In the genomic region with DNA sequence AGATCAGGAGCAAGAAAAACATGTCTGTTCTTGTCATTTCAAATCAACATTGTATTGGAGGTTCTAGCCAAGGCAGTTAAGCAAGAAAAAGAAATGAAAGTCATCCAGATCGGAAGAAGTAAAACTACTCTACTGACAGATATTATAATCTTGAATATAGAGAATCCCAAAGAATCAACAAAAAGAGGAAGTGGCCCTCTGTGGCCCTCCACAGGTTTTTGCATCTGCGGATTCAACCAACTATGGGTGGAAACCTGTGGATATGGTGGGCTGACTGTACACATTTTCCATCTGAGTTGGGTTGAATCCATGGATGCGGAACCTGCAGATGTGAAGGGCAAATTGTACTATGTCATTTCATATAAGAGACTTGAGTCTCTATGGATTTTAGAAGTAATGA, we compare ENCODE assay signal across 25 cellular contexts.
"Had no signal": no experiment of that assay in that cellular context is flagged by ENCODE, and none has a peak within 500 bp of the region (broad histone marks: within the 10 kb centered on the region; RNA-seq: fewer than 3 reads in every experiment).

No MANE protein-coding gene starts in this region.

- H3K36me3 ChIP-seq: esophagus muscularis mucosa, gastroesophageal sphincter, heart left ventricle, left lung, neural progenitor cell, spleen, tibial artery had no signal

- H3K27me3 ChIP-seq: esophagus muscularis mucosa, foreskin keratinocyte, gastroesophageal sphincter, hepatocyte, neural progenitor cell, testis, tibial artery had no signal

- H2AFZ ChIP-seq: hepatocyte, neural progenitor cell, parathyroid adenoma had no signal

- H3K4me3 ChIP-seq: dorsolateral prefrontal cortex, esophagus muscularis mucosa, gastroesophageal sphincter, heart left ventricle, hepatocyte, left lung, neural progenitor cell, psoas muscle, skin epidermis, spleen, testis, tibial artery had no signal

- ATAC-seq: foreskin keratinocyte; gastroesophageal sphincter; heart left ventricle; left cardiac atrium; left lung; naive thymus-derived CD4-positive, alpha-beta T cell; psoas muscle; right cardiac atrium; stimulated activated memory B cell treated with anti-CD40 and anti-IgM and Interleukin-4, amounts not matched to agents 10 μg/mL and 1 μg/mL and 100 μg/mL, for 72 hours; stimulated activated naive CD8-positive, alpha-beta T cell treated with anti-CD3 and anti-CD28 coated beads, Interleukin-15, Interleukin-2, amounts not matched to agents 100 U/mL and 50 U/mL, for 24 hours had no signal

- H3K9ac ChIP-seq: neural progenitor cell, parathyroid adenoma had no signal

- H3K4me2 ChIP-seq: hepatocyte, neural progenitor cell had no signal

- DNase-seq: dorsolateral prefrontal cortex; effector CD4-positive, alpha-beta T cell; heart left ventricle; left cardiac atrium; left lung; mesendoderm; midbrain; naive thymus-derived CD4-positive, alpha-beta T cell; psoas muscle; right cardiac atrium; spleen; stimulated activated CD4-positive, alpha-beta T cell treated with anti-CD3 and anti-CD28 coated beads, Interleukin-4, amount 100 ng/mL, for 4 hours; stimulated activated naive CD8-positive, alpha-beta T cell treated with anti-CD3 and anti-CD28 coated beads, Interleukin-15, Interleukin-2, amounts not matched to agents 100 U/mL and 50 U/mL, for 24 hours; substantia nigra; testis; tibial artery had no signal

- H3K27ac ChIP-seq: dorsolateral prefrontal cortex, esophagus muscularis mucosa, foreskin keratinocyte, gastroesophageal sphincter, heart left ventricle, hepatocyte, left lung, neural progenitor cell, parathyroid adenoma, psoas muscle, skin epidermis, spleen, testis, tibial artery had no signal

- H3K9me3 ChIP-seq: esophagus muscularis mucosa, psoas muscle, testis, tibial artery had no signal

- H3K4me1 ChIP-seq: esophagus muscularis mucosa, foreskin keratinocyte, gastroesophageal sphincter, heart left ventricle, left lung, parathyroid adenoma, psoas muscle, spleen, testis, tibial artery had no signal

- H3K79me2 ChIP-seq: hepatocyte, parathyroid adenoma had no signal

- FAIRE-seq: colon had no signal
